ENCODE assay signal across 15 cellular contexts in genomic region chr1:182146286-182146685, GRCh38.
A peak's percentile ranks its signal among the peaks of the same experiment; 100 is the strongest.
DNase-seq lines count a peak whose midpoint lies in the region; ATAC-seq, FAIRE-seq and TF ChIP-seq lines count a peak whose summit lies in the region.
"Had no signal": no experiment of that assay in that cellular context is flagged by ENCODE, and none has a peak within 500 bp of the region (broad histone marks: within the 10 kb centered on the region; RNA-seq: fewer than 3 reads in every experiment).

No MANE protein-coding gene starts in this region.

- no peak for DNase-seq in HepG2 (ENCODE audit: low spot score)
- no peak for DNase-seq in suprapubic skin (ENCODE audit: low spot score in 2 of 2)
- no peak for DNase-seq in activated T-cell treated with anti-CD3 and anti-CD28 coated beads for 4 hours
- no peak for DNase-seq in NCI-H226
- no peak for DNase-seq in SW 1271 (lab: John Stamatoyannopoulos, UW)
- DNase-seq in DMS53 (lab: John Stamatoyannopoulos, UW): no peak
- DNase-seq: EL; H7; KBM-7; mesenchymal stem cell; NCI-H1694 treated with DMSO at 0.1 percent for 48 hours; stimulated activated CD8-positive, alpha-beta memory T cell treated with anti-CD3 and anti-CD28 coated beads, Interleukin-4, amount 100 ng/mL, for 48 hours had no signal

- no peak overlapping the region for H3K27ac ChIP-seq in HepG2 (ENCODE audit: extremely low read length, insufficient read depth, low read length)
- peak overlapping the region; percentile 95 for H3K27ac ChIP-seq in suprapubic skin

- H3K36me3 ChIP-seq in HepG2 (replicated peaks in 1 of 2; ENCODE audit: control insufficient read depth in 1 of 2, insufficient read depth in 2 of 2, low read length in 2 of 2) (no peaks in the 10 kb centered on the region), suprapubic skin (no peaks in the 10 kb centered on the region)

- CTCF ChIA-PET in HepG2 (lab: Yijun Ruan, JAX; ENCODE audit: low intra/inter-chr PET ratio, low total read pairs): no interaction called here

- no TSS peak for BruUV-seq in HepG2 (replicated peaks; lab: Mats Ljungman, UMichigan)

- TF ChIP-seq EP300 in HepG2 (IDR thresholded peaks at IDR 0.05; ENCODE audit: low read depth in 2 of 2, low read length in 2 of 2) (no peak), HepG2 (CRISPR knock-in tag; IDR thresholded peaks at IDR 0.05; ENCODE audit: borderline replicate concordance) (no peak), suprapubic skin (IDR thresholded peaks at IDR 0.05) (no peak)

- ATAC-seq in GM21447 (IDR thresholded peaks at IDR 0.05; ENCODE audit: unreplicated experiment): peak; percentile 39
- no peak for ATAC-seq in activated T-helper 17 cell treated with anti-CD3 and anti-CD28 coated beads, Interleukin-2, amount 50 U/mL, for 72 hours (replicated peaks)
- ATAC-seq in HepG2: no peak
- ATAC-seq: esophagus mucosa had no signal

- peaks cover 4% of the 10 kb centered on the region for H3K27me3 Mint-ChIP-seq in activated T-helper 17 cell treated with anti-CD3 and anti-CD28 coated beads, Interleukin-2, amount 50 U/mL, for 72 hours

- H3K4me2 ChIP-seq in HepG2 (ENCODE audit: low read depth, low read length): no peak overlapping the region

- no peaks in the 10 kb centered on the region for H3K79me2 ChIP-seq in HepG2 (ENCODE audit: insufficient read depth, low read length)

- intact Hi-C loops in HepG2 (cut with micrococcal nuclease; ENCODE audit: unreplicated experiment): no loop called here

- H3K4me3 ChIP-seq in HepG2 (replicated peaks in 1 of 3; ENCODE audit: insufficient read depth in 1 of 3, low read depth in 2 of 3, low read length in 3 of 3) (no peak overlapping the region), suprapubic skin (no peak overlapping the region)

- H3K27me3 ChIP-seq in HepG2 (ENCODE audit: control insufficient read depth in 1 of 2, insufficient read depth in 2 of 2, low read length in 2 of 2) (no peaks in the 10 kb centered on the region; a peak in 1 of 5 replicates), suprapubic skin (no peaks in the 10 kb centered on the region)

- H3K9me3 ChIP-seq in HepG2 (ENCODE audit: low read length): no peaks in the 10 kb centered on the region
- no peaks in the 10 kb centered on the region for H3K9me3 ChIP-seq in suprapubic skin

- TF ChIP-seq POLR2A in HepG2 (IDR thresholded peaks at IDR 0.05; ENCODE audit: insufficient read depth in 1 of 2, low read depth in 2 of 2, low read length in 2 of 2) (no peak), suprapubic skin (IDR thresholded peaks at IDR 0.05) (no peak)

- H3K9ac ChIP-seq in HepG2 (ENCODE audit: insufficient read depth, low read depth, low read length): no peak overlapping the region

- POLR2A ChIA-PET in HepG2 (lab: Yijun Ruan, JAX): interaction anchor here (5.9 kb wide), 1 partner anchor 246 kb away, joined by 48 read pairs; the partner anchor contains the start of gene GLUL

- peaks cover 51% of the 10 kb centered on the region for H3K4me1 ChIP-seq in HepG2 (ENCODE audit: insufficient read depth, low read length)
- H3K4me1 ChIP-seq in suprapubic skin: peaks cover 28% of the 10 kb centered on the region

- TF ChIP-seq RAD21 in HepG2 (CRISPR knock-in tag; IDR thresholded peaks at IDR 0.05): no peak

- H2AFZ ChIP-seq in HepG2 (ENCODE audit: low read length): no peak overlapping the region

- peaks cover 11% of the 10 kb centered on the region for H3K4me1 Mint-ChIP-seq in activated T-helper 17 cell treated with anti-CD3 and anti-CD28 coated beads, Interleukin-2, amount 50 U/mL, for 72 hours

- 58% methylated on average over 5 of the region's 5 CpGs for WGBS in HepG2 (ENCODE audit: low lambda C conversion rate)
- 62% methylated on average over 5 of the region's 5 CpGs for WGBS in suprapubic skin

- in situ Hi-C loops in HepG2 (cut with HindIII; ENCODE audit: extremely low pct_ligation_motif_present, low pct_unique_long_range_greater_than_20kb): loop anchor here (10.0 kb wide), 1 partner anchor 99 kb away; no protein-coding TSS in a partner anchor

- H3K4me3 Mint-ChIP-seq in activated T-helper 17 cell treated with anti-CD3 and anti-CD28 coated beads, Interleukin-2, amount 50 U/mL, for 72 hours: no peak overlapping the region

- no peaks in the 10 kb centered on the region for H3K36me3 Mint-ChIP-seq in activated T-helper 17 cell treated with anti-CD3 and anti-CD28 coated beads, Interleukin-2, amount 50 U/mL, for 72 hours (ENCODE audit: low read depth)

- H3K27ac Mint-ChIP-seq in activated T-helper 17 cell treated with anti-CD3 and anti-CD28 coated beads, Interleukin-2, amount 50 U/mL, for 72 hours: peak overlapping the region; percentile 82

- no peaks in the 10 kb centered on the region for H4K20me1 ChIP-seq in HepG2 (ENCODE audit: insufficient read depth, low read length)

- no peak for FAIRE-seq in HepG2 (lab: Jason Lieb, UNC)

- H3K9me3 Mint-ChIP-seq in activated T-helper 17 cell treated with anti-CD3 and anti-CD28 coated beads, Interleukin-2, amount 50 U/mL, for 72 hours: no peaks in the 10 kb centered on the region

- TF ChIP-seq CTCF in HepG2 (CRISPR knock-in tag; IDR thresholded peaks at IDR 0.05) (no peak), suprapubic skin (IDR thresholded peaks at IDR 0.05) (no peak)

TF ChIP-seq in HepG2, 621 proteins besides CTCF, POLR2A, EP300 and RAD21 (continues in another document):
- TF ChIP-seq POLR2G (IDR thresholded peaks at IDR 0.05; ENCODE audit: low read depth, low read length) (no peak), AFF4 (CRISPR knock-in tag; IDR thresholded peaks at IDR 0.05) (no peak), ARID4A (CRISPR knock-in tag; IDR thresholded peaks at IDR 0.05; ENCODE audit: borderline replicate concordance) (no peak), ZNF629 (CRISPR knock-in tag; conservative IDR thresholded peaks at IDR 0.05) (no peak), KDM2A (CRISPR knock-in tag; IDR thresholded peaks at IDR 0.05; ENCODE audit: borderline replicate concordance, low read depth) (no peak)
